ENCODE assay signal across 29 cellular contexts in the genomic region with DNA sequence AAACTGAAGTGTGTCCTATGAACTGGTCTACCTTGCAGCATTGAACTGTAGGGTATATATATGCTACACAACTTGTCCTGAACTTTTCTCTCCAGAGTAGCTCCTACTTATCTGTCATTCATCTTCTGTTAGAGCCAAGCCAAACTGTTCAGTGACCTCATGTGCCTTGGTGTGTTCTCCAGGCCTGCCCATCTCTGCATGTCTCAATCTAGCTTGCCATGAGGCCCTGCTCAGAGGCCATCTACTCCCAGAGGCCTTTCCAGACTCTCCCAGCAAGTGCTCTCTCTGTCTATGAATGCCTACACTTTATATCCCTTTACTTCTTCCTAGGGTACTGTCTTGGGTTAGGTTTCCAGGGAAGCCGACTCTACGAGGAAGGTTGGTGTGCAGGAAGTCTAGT.
"Had no signal": no experiment of that assay in that cellular context is flagged by ENCODE, and none has a peak within 500 bp of the region (broad histone marks: within the 10 kb centered on the region; RNA-seq: fewer than 3 reads in every experiment).

No MANE protein-coding gene starts in this region.

- H3K36me3 ChIP-seq: colonic mucosa, esophagus muscularis mucosa, esophagus squamous epithelium, gastrocnemius medialis, gastroesophageal sphincter, heart left ventricle, heart right ventricle had no signal

- H3K27ac ChIP-seq: colonic mucosa, coronary artery, dorsolateral prefrontal cortex, epithelial cell of prostate, esophagus muscularis mucosa, esophagus squamous epithelium, foreskin keratinocyte, gastrocnemius medialis, gastroesophageal sphincter, heart left ventricle, heart right ventricle had no signal

- H3K4me3 Mint-ChIP-seq: dendritic cell treated with granulocyte-macrophage colony-stimulating factor and Interleukin-4, amounts not matched to agents 40 ng/mL and 50 ng/mL, for 4 days; effector memory CD8-positive, alpha-beta T cell; endodermal cell had no signal

- H3K9me3 Mint-ChIP-seq: dendritic cell treated with granulocyte-macrophage colony-stimulating factor and Interleukin-4, amounts not matched to agents 40 ng/mL and 50 ng/mL, for 4 days; effector memory CD8-positive, alpha-beta T cell; endodermal cell had no signal

- FAIRE-seq: colon, endometrium, endothelial cell of umbilical vein, frontal cortex had no signal

- ATAC-seq: effector memory CD8-positive, alpha-beta T cell; esophagus mucosa; foreskin keratinocyte; gastrocnemius medialis; gastroesophageal sphincter; heart left ventricle; heart right ventricle had no signal

- H3K27ac Mint-ChIP-seq: dendritic cell treated with granulocyte-macrophage colony-stimulating factor and Interleukin-4, amounts not matched to agents 40 ng/mL and 50 ng/mL, for 4 days; effector memory CD8-positive, alpha-beta T cell; endodermal cell had no signal

- DNase-seq: colonic mucosa; cortex of kidney; dermis blood vessel endothelial cell; dorsolateral prefrontal cortex; effector CD4-positive, alpha-beta T cell; effector CD8-positive, alpha-beta T cell; effector memory CD4-positive, alpha-beta T cell; effector memory CD8-positive, alpha-beta T cell; endodermal cell; erythroblast; esophagus squamous epithelium; foreskin fibroblast; foreskin keratinocyte; foreskin melanocyte; gastrocnemius medialis; glutamatergic neuron; head of caudate nucleus; heart left ventricle; heart right ventricle had no signal

- H3K27me3 Mint-ChIP-seq: dendritic cell treated with granulocyte-macrophage colony-stimulating factor and Interleukin-4, amounts not matched to agents 40 ng/mL and 50 ng/mL, for 4 days; effector memory CD8-positive, alpha-beta T cell had no signal

- H3K4me1 ChIP-seq: colonic mucosa, esophagus muscularis mucosa, esophagus squamous epithelium, foreskin keratinocyte, gastroesophageal sphincter, heart left ventricle had no signal

- H3K27me3 ChIP-seq: colonic mucosa, dorsolateral prefrontal cortex, esophagus muscularis mucosa, esophagus squamous epithelium, foreskin keratinocyte, gastrocnemius medialis, gastroesophageal sphincter, heart left ventricle, heart right ventricle had no signal

- H3K4me3 ChIP-seq: colonic mucosa, coronary artery, dorsolateral prefrontal cortex, esophagus muscularis mucosa, esophagus squamous epithelium, gastrocnemius medialis, gastroesophageal sphincter, heart left ventricle, heart right ventricle had no signal

- H3K9me3 ChIP-seq: colonic mucosa, esophagus muscularis mucosa, esophagus squamous epithelium, gastrocnemius medialis, gastroesophageal sphincter, heart left ventricle, heart right ventricle had no signal
